13 cellular contexts compared by ENCODE assay signal in genomic region chr16:54938351-54939346, GRCh38. TPM values are rescaled to one million over a fixed set of nuclear protein-coding genes. Genes with fewer than 3 reads are reported as not detected.
DNase-seq lines count a peak whose midpoint lies in the region; TF ChIP-seq lines count a peak whose summit lies in the region.
"Had no signal": no experiment of that assay in that cellular context is flagged by ENCODE, and none has a peak within 500 bp of the region (broad histone marks: within the 10 kb centered on the region; RNA-seq: fewer than 3 reads in every experiment).

No MANE protein-coding gene starts in this region.

- peaks cover 97% of the 10 kb centered on the region for H3K79me2 ChIP-seq in Loucy (ENCODE audit: insufficient read depth, low read length)

- no peaks in the 10 kb centered on the region for H3K36me3 ChIP-seq in ES-I3 (ENCODE audit: insufficient read depth, low read length)
- peaks cover 27% of the 10 kb centered on the region; the same call in 1 of the 2 replicates for H3K36me3 ChIP-seq in Loucy (ENCODE audit: insufficient read depth, low read length)
- no peaks in the 10 kb centered on the region for H3K36me3 ChIP-seq in transverse colon

- H3F3A ChIP-seq in Loucy (ENCODE audit: low read depth) = no peaks in the 10 kb centered on the region

- TF ChIP-seq EP300 in transverse colon (IDR thresholded peaks at IDR 0.05; ENCODE audit: low read depth) = no peak

- H4K20me1 ChIP-seq in Loucy (ENCODE audit: insufficient read depth, low read length, poor library complexity, severe bottlenecking) = peaks cover 39% of the 10 kb centered on the region

- peaks cover 100% of the 10 kb centered on the region for H3K27me3 Mint-ChIP-seq in neural crest cell (ENCODE audit: low read depth)

- H3K4me3 ChIP-seq in Loucy (ENCODE audit: low read length, poor library complexity, severe bottlenecking) (peak overlapping the region; percentile 81), transverse colon (no peak overlapping the region)

- DNase-seq in fibroblast of gingiva (ENCODE audit: low read depth) (peak; percentile 8), neural crest cell (ENCODE audit: low read depth, low spot score) (peak; percentile 19), GDM1 (lab: John Stamatoyannopoulos, UW) (no peak), DMS79 (lab: John Stamatoyannopoulos, UW) (no peak), Ammon's horn (ENCODE audit: low spot score) (no peak), transverse colon (no peak)
- DNase-seq: DMS79 treated with DMSO at 0.1 percent for 48 hours; NCI-H146; stimulated activated naive CD4-positive, alpha-beta T cell had no signal

- intact Hi-C loops in transverse colon (cut with DNase I; ENCODE audit: low total_unique reads) = no loop called here

- peaks cover 58% of the 10 kb centered on the region for H3K4me1 Mint-ChIP-seq in neural crest cell
- H3K4me1 Mint-ChIP-seq: memory B cell had no signal

- peaks cover 25% of the 10 kb centered on the region for H3K36me3 Mint-ChIP-seq in neural crest cell (ENCODE audit: low read depth)
- H3K36me3 Mint-ChIP-seq: activated naive CD4-positive, alpha-beta T cell treated with anti-CD3 and anti-CD28 coated beads, Interleukin-2, amount 50 U/mL, for 24 hours; memory B cell had no signal

- H3K9me3 ChIP-seq in ES-I3 (ENCODE audit: control insufficient read depth, insufficient read depth, low read length) = no peaks in the 10 kb centered on the region
- H3K9me3 ChIP-seq in Loucy (ENCODE audit: insufficient read depth, low read depth, low read length) = no peaks in the 10 kb centered on the region
- no peaks in the 10 kb centered on the region for H3K9me3 ChIP-seq in transverse colon

- H3K9me2 ChIP-seq in Loucy (replicated peaks; ENCODE audit: low read depth, low read length) = no peaks in the 10 kb centered on the region

- no peaks in the 10 kb centered on the region for H3K9me3 Mint-ChIP-seq in neural crest cell
- H3K9me3 Mint-ChIP-seq: activated naive CD4-positive, alpha-beta T cell treated with anti-CD3 and anti-CD28 coated beads, Interleukin-2, amount 50 U/mL, for 24 hours had no signal

- peaks cover 7% of the 10 kb centered on the region; the same call in 1 of the 2 replicates for H3K4me1 ChIP-seq in ES-I3 (ENCODE audit: insufficient read depth, low read length)
- peaks cover 10% of the 10 kb centered on the region for H3K4me1 ChIP-seq in Loucy (ENCODE audit: insufficient read depth, low read length, poor library complexity, severe bottlenecking)
- peaks cover 7 to 30% (median 21%) of the 10 kb centered on the region in 4 donors for H3K4me1 ChIP-seq in transverse colon

- in situ Hi-C loops in transverse colon (cut with MboI; ENCODE audit: low pct_ligation_motif_present in 1 of 4, low pct_unique_long_range_greater_than_20kb in 1 of 4, low sequenced_read_pairs in 3 of 4) = loop anchor here in 1 of 4 donors (25.0 kb wide), 1 partner anchor 651 kb away; the partner anchor contains the start of gene IRX3

- peak overlapping the region; percentile 82 for H3K4me2 ChIP-seq in Loucy (ENCODE audit: low read depth, low read length, poor library complexity, severe bottlenecking)

- peak overlapping the region; percentile 88 for H3K4me3 Mint-ChIP-seq in neural crest cell
- H3K4me3 Mint-ChIP-seq: activated naive CD4-positive, alpha-beta T cell treated with anti-CD3 and anti-CD28 coated beads, Interleukin-2, amount 50 U/mL, for 24 hours; memory B cell had no signal

- H3K27me3 ChIP-seq in Loucy (ENCODE audit: insufficient read depth, low read length, poor library complexity, severe bottlenecking) = no peaks in the 10 kb centered on the region
- peaks cover 99% of the 10 kb centered on the region for H3K27me3 ChIP-seq in transverse colon

- TF ChIP-seq CTCF in Loucy (conservative IDR thresholded peaks at IDR 0.05; ENCODE audit: low read length) (no peak), neural crest cell (conservative IDR thresholded peaks at IDR 0.05) (no peak), transverse colon (IDR thresholded peaks at IDR 0.05) (no peak)

- WGBS in transverse colon (ENCODE audit: low coverage in 1 of 2), 2 donors = 15 to 19% methylated on average over 10 to 62 of the region's 64 CpGs

- H3K9ac ChIP-seq in ES-I3 (ENCODE audit: low read depth, low read length) = peak overlapping the region; percentile 57
- H3K9ac ChIP-seq in Loucy (ENCODE audit: low read depth, low read length, poor library complexity, severe bottlenecking) = peak overlapping the region; percentile 81

- H2AFZ ChIP-seq in Loucy (ENCODE audit: low read length) = no peak overlapping the region

- H3K27ac ChIP-seq in transverse colon = no peak overlapping the region

- no peak overlapping the region for H3K27ac Mint-ChIP-seq in neural crest cell (ENCODE audit: unreplicated experiment)
- H3K27ac Mint-ChIP-seq: activated naive CD4-positive, alpha-beta T cell treated with anti-CD3 and anti-CD28 coated beads, Interleukin-2, amount 50 U/mL, for 24 hours; memory B cell had no signal

- TF ChIP-seq POLR2A in transverse colon (IDR thresholded peaks at IDR 0.05) = no peak

RNA-seq across cellular contexts. Expression of gene IRX5, which starts 8.0 kb away (rescaled TPM):
- 12.7 and 14.9 TPM in 2 replicates for total RNA-seq in neural crest cell
- total RNA-seq in transverse colon = not detected

Comparison
In these comparisons a context has a peak if more than half of its experiments do, and no peak if none do; other contexts are left out.
1. DNase-seq: peak in fibroblast of gingiva (single experiment) and neural crest cell (single experiment); none in GDM1 (single experiment), DMS79 (single experiment), Ammon's horn (single experiment) and transverse colon (single experiment).
2. RNA of gene IRX5, which starts 8.0 kb away (total RNA-seq): 12.7 to 14.9 TPM in neural crest cell; not detected in transverse colon; every median in the first group is over 10 times any median in the second.